ENCODE assay signal across 1 cellular context in the genomic region with DNA sequence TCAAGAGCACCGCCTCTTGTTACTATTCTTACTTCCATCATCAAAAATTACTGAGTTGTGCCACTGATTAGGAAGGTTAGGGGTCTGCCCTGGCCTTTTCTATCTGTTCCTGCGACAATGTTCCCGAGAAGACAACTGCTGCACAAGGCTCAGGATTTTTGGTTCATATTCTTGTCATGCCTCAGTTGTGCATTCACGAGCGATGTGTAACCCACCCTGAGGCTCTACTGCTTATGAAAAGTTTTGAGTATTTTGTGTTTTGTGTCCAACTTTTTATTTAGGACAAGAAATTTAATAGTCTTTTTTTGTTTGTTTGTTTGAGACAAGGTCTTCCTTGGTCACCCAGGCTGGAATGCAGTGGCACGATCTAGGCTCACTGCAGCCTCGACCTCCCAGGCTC.
TF ChIP-seq lines count a peak whose summit lies in the region.

No MANE protein-coding gene starts in this region.

TF ChIP-seq in GM23338, 12 proteins besides CTCF, POLR2A, EP300 and RAD21 (continued from another document):
- TF ChIP-seq, protein P1, sequence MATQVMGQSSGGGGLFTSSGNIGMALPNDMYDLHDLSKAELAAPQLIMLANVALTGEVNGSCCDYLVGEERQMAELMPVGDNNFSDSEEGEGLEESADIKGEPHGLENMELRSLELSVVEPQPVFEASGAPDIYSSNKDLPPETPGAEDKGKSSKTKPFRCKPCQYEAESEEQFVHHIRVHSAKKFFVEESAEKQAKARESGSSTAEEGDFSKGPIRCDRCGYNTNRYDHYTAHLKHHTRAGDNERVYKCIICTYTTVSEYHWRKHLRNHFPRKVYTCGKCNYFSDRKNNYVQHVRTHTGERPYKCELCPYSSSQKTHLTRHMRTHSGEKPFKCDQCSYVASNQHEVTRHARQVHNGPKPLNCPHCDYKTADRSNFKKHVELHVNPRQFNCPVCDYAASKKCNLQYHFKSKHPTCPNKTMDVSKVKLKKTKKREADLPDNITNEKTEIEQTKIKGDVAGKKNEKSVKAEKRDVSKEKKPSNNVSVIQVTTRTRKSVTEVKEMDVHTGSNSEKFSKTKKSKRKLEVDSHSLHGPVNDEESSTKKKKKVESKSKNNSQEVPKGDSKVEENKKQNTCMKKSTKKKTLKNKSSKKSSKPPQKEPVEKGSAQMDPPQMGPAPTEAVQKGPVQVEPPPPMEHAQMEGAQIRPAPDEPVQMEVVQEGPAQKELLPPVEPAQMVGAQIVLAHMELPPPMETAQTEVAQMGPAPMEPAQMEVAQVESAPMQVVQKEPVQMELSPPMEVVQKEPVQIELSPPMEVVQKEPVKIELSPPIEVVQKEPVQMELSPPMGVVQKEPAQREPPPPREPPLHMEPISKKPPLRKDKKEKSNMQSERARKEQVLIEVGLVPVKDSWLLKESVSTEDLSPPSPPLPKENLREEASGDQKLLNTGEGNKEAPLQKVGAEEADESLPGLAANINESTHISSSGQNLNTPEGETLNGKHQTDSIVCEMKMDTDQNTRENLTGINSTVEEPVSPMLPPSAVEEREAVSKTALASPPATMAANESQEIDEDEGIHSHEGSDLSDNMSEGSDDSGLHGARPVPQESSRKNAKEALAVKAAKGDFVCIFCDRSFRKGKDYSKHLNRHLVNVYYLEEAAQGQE (IDR thresholded peaks at IDR 0.05; ENCODE audit: unreplicated experiment): no peak
- TF ChIP-seq ZNF462 (CRISPR knock-in tag; IDR thresholded peaks at IDR 0.05) (no peak), EZH2 (IDR thresholded peaks at IDR 0.05; ENCODE audit: low read depth, unreplicated experiment) (no peak), ZNF331 (CRISPR knock-in tag; IDR thresholded peaks at IDR 0.05; ENCODE audit: low read depth) (no peak), CREB1 (CRISPR knock-in tag; IDR thresholded peaks at IDR 0.05; ENCODE audit: low read depth) (no peak), NANOG (IDR thresholded peaks at IDR 0.05; ENCODE audit: borderline replicate concordance) (no peak), EZH2phosphoT487 (IDR thresholded peaks at IDR 0.05; ENCODE audit: unreplicated experiment) (no peak), STAT1 (IDR thresholded peaks at IDR 0.05; ENCODE audit: unreplicated experiment) (no peak), ZNF114 (CRISPR knock-in tag; IDR thresholded peaks at IDR 0.05) (no peak)
- TF ChIP-seq, protein P2, sequence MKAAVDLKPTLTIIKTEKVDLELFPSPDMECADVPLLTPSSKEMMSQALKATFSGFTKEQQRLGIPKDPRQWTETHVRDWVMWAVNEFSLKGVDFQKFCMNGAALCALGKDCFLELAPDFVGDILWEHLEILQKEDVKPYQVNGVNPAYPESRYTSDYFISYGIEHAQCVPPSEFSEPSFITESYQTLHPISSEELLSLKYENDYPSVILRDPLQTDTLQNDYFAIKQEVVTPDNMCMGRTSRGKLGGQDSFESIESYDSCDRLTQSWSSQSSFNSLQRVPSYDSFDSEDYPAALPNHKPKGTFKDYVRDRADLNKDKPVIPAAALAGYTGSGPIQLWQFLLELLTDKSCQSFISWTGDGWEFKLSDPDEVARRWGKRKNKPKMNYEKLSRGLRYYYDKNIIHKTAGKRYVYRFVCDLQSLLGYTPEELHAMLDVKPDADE (IDR thresholded peaks at IDR 0.05): no peak
